17 cellular contexts compared by ENCODE assay signal in genomic region chr9:336039-336438, GRCh38.
A peak's percentile ranks its signal among the peaks of the same experiment; 100 is the strongest.
DNase-seq lines count a peak whose midpoint lies in the region; ATAC-seq, FAIRE-seq and TF ChIP-seq lines count a peak whose summit lies in the region.
"Had no signal": no experiment of that assay in that cellular context is flagged by ENCODE, and none has a peak within 500 bp of the region (broad histone marks: within the 10 kb centered on the region; RNA-seq: fewer than 3 reads in every experiment).

No MANE protein-coding gene starts in this region.

- H3K4me1 Mint-ChIP-seq in MCF 10A (ENCODE audit: insufficient read depth, unreplicated experiment): no peaks in the 10 kb centered on the region
- H3K4me1 Mint-ChIP-seq in T-cell: peaks cover 17 to 28% (median 19%) of the 10 kb centered on the region in 3 donors
- H3K4me1 Mint-ChIP-seq: nephron progenitor cell had no signal

- no peaks in the 10 kb centered on the region for H3K79me2 ChIP-seq in HepG2 (ENCODE audit: insufficient read depth, low read length)

- POLR2A ChIA-PET in MCF 10A (lab: Yijun Ruan, JAX) (interaction anchor here (1.2 kb wide), 1 partner anchor 616 kb away, joined by 3 read pairs; no protein-coding TSS in a partner anchor), T-cell (lab: Charles Lee) (no interaction called here), HepG2 (lab: Yijun Ruan, JAX) (no interaction called here)

- H3K27me3 Mint-ChIP-seq in MCF 10A (ENCODE audit: insufficient read depth, unreplicated experiment): no peaks in the 10 kb centered on the region
- H3K27me3 Mint-ChIP-seq in T-cell: no peaks in the 10 kb centered on the region

- DNase-seq in T47D (ENCODE audit: low read depth in 1 of 2, low spot score in 1 of 2) (peak; percentile 18 to 70), MCF 10A (ENCODE audit: unreplicated experiment) (no peak), T-cell (no peak), HepG2 (ENCODE audit: low spot score) (peak; percentile 74), upper lobe of right lung (peak; percentile 66), esophagus squamous epithelium (lab: John Stamatoyannopoulos, UW) (no peak), DMS 273 treated with DMSO at 0.1 percent for 48 hours (lab: John Stamatoyannopoulos, UW) (no peak), HT-29 (ENCODE audit: low spot score) (no peak)
- DNase-seq: activated gamma-delta T cell; DMS153; hippocampal formation; left cardiac atrium; NCI-H2029 treated with DMSO at 0.1 percent for 48 hours; nephron progenitor cell; stimulated activated CD4-positive, alpha-beta T cell treated with anti-CD3 and anti-CD28 coated beads, Interleukin-2, amount 100 ng/mL, for 24 hours had no signal

- CTCF ChIA-PET in MCF 10A (lab: Yijun Ruan, JAX) (interaction anchor here (2.3 kb wide), 1 partner anchor 12 kb away, joined by 14 read pairs; no protein-coding TSS in a partner anchor), T-cell (lab: Charles Lee) (no interaction called here), HepG2 (lab: Yijun Ruan, JAX; ENCODE audit: low intra/inter-chr PET ratio, low total read pairs) (no interaction called here)

- no peak overlapping the region; the same call in 1 of the 2 replicates for H3K4me2 ChIP-seq in HepG2 (ENCODE audit: low read depth, low read length)

- H3K4me3 Mint-ChIP-seq in MCF 10A (ENCODE audit: unreplicated experiment): no peak overlapping the region
- no peak overlapping the region for H3K4me3 Mint-ChIP-seq in T-cell
- H3K4me3 Mint-ChIP-seq: nephron progenitor cell had no signal

- H4K20me1 ChIP-seq in HepG2 (ENCODE audit: insufficient read depth, low read length): no peaks in the 10 kb centered on the region

- H3K36me3 ChIP-seq in HepG2 (replicated peaks in 1 of 2; ENCODE audit: control insufficient read depth in 1 of 2, insufficient read depth in 2 of 2, low read length in 2 of 2) (no peaks in the 10 kb centered on the region), upper lobe of right lung (peaks cover 72% of the 10 kb centered on the region), esophagus squamous epithelium (peaks cover 0 to 85% (median 0%) of the 10 kb centered on the region in 3 donors)
- H3K36me3 ChIP-seq: right atrium auricular region, tibial nerve had no signal

- H3K4me3 ChIP-seq in HepG2 (replicated peaks in 1 of 3; ENCODE audit: insufficient read depth in 1 of 3, low read depth in 2 of 3, low read length in 3 of 3) (no peak overlapping the region), upper lobe of right lung (no peak overlapping the region), esophagus squamous epithelium (no peak overlapping the region)
- H3K4me3 ChIP-seq: right atrium auricular region, tibial nerve had no signal

- no peak overlapping the region for H3K27ac ChIP-seq in HepG2 (ENCODE audit: extremely low read length, insufficient read depth, low read length)
- no peak overlapping the region for H3K27ac ChIP-seq in upper lobe of right lung
- H3K27ac ChIP-seq in esophagus squamous epithelium: no peak overlapping the region
- H3K27ac ChIP-seq: right atrium auricular region, tibial nerve had no signal

- BruUV-seq in MCF 10A (replicated peaks; lab: Mats Ljungman, UMichigan): no TSS peak
- BruUV-seq in HepG2 (replicated peaks; lab: Mats Ljungman, UMichigan): no TSS peak

- H3K27ac Mint-ChIP-seq in MCF 10A (ENCODE audit: low read depth, unreplicated experiment): no peak overlapping the region
- peak overlapping the region; percentile 71 to 91 for H3K27ac Mint-ChIP-seq in T-cell
- H3K27ac Mint-ChIP-seq: nephron progenitor cell had no signal

- TF ChIP-seq RAD21 in HepG2 (CRISPR knock-in tag; IDR thresholded peaks at IDR 0.05): no peak

- H3K9ac ChIP-seq in HepG2 (ENCODE audit: insufficient read depth, low read depth, low read length): no peak overlapping the region

- H3K36me3 Mint-ChIP-seq in MCF 10A (ENCODE audit: insufficient read depth, unreplicated experiment) (no peaks in the 10 kb centered on the region), T-cell (peaks cover 71% of the 10 kb centered on the region)

- no peaks in the 10 kb centered on the region for H3K9me3 Mint-ChIP-seq in MCF 10A (ENCODE audit: unreplicated experiment)
- no peaks in the 10 kb centered on the region for H3K9me3 Mint-ChIP-seq in T-cell
- H3K9me3 Mint-ChIP-seq: nephron progenitor cell had no signal

- H3K27me3 ChIP-seq in HepG2 (ENCODE audit: control insufficient read depth in 1 of 2, insufficient read depth in 2 of 2, low read length in 2 of 2) (no peaks in the 10 kb centered on the region), upper lobe of right lung (no peaks in the 10 kb centered on the region), esophagus squamous epithelium (no peaks in the 10 kb centered on the region)
- H3K27me3 ChIP-seq: right atrium auricular region, tibial nerve had no signal

- H2AFZ ChIP-seq in HepG2 (ENCODE audit: low read length): no peak overlapping the region

- intact Hi-C loops in MCF 10A (cut with micrococcal nuclease) (no loop called here), HepG2 (cut with micrococcal nuclease; ENCODE audit: unreplicated experiment) (no loop called here), upper lobe of right lung (cut with DNase I) (no loop called here), esophagus squamous epithelium (cut with DNase I) (no loop called here)

- TF ChIP-seq CTCF in MCF 10A (IDR thresholded peaks at IDR 0.05; ENCODE audit: unreplicated experiment): no peak
- TF ChIP-seq CTCF in HepG2 (CRISPR knock-in tag; IDR thresholded peaks at IDR 0.05): no peak
- no peak for TF ChIP-seq CTCF in upper lobe of right lung (IDR thresholded peaks at IDR 0.05)
- TF ChIP-seq CTCF in esophagus squamous epithelium (IDR thresholded peaks at IDR 0.05): no peak

- H3K9me3 ChIP-seq in HepG2 (ENCODE audit: low read length): no peaks in the 10 kb centered on the region
- no peaks in the 10 kb centered on the region for H3K9me3 ChIP-seq in upper lobe of right lung
- no peaks in the 10 kb centered on the region for H3K9me3 ChIP-seq in esophagus squamous epithelium
- H3K9me3 ChIP-seq: right atrium auricular region, tibial nerve had no signal

- TF ChIP-seq POLR2A in HepG2 (IDR thresholded peaks at IDR 0.05; ENCODE audit: insufficient read depth in 1 of 2, low read depth in 2 of 2, low read length in 2 of 2) (no peak), esophagus squamous epithelium (IDR thresholded peaks at IDR 0.05) (no peak)

- WGBS in HepG2 (ENCODE audit: low lambda C conversion rate): 0% methylated on average over 2 of the region's 2 CpGs
- 51 to 54% methylated on average over 2 of the region's 2 CpGs for WGBS in esophagus squamous epithelium, 2 donors

- no peak for TF ChIP-seq EP300 in HepG2 (IDR thresholded peaks at IDR 0.05; ENCODE audit: low read depth in 2 of 2, low read length in 2 of 2)
- TF ChIP-seq EP300 in HepG2 (CRISPR knock-in tag; IDR thresholded peaks at IDR 0.05; ENCODE audit: borderline replicate concordance): no peak

- peaks cover 13% of the 10 kb centered on the region for H3K4me1 ChIP-seq in HepG2 (ENCODE audit: insufficient read depth, low read length)
- H3K4me1 ChIP-seq in upper lobe of right lung: no peaks in the 10 kb centered on the region
- peaks cover 0 to 5% (median 0%) of the 10 kb centered on the region in 3 donors for H3K4me1 ChIP-seq in esophagus squamous epithelium
- H3K4me1 ChIP-seq: right atrium auricular region, tibial nerve had no signal

- in situ Hi-C loops in T47D (cut with HindIII; ENCODE audit: low pct_unique_long_range_greater_than_20kb, low sequenced_read_pairs) (no loop called here), HepG2 (cut with HindIII; ENCODE audit: extremely low pct_ligation_motif_present, low pct_unique_long_range_greater_than_20kb) (no loop called here)

- ATAC-seq in T-cell (replicated peaks in 1 of 4) (no peak), HepG2 (peak; percentile 88), upper lobe of right lung (peak; percentile 93)
- ATAC-seq: left cardiac atrium had no signal

- peak; percentile 50 for FAIRE-seq in HepG2 (lab: Jason Lieb, UNC)

TF ChIP-seq in HepG2, 621 proteins besides CTCF, POLR2A, EP300 and RAD21 (continues in another document):
- no peak for TF ChIP-seq ZNF577 (CRISPR knock-in tag; IDR thresholded peaks at IDR 0.05; ENCODE audit: borderline replicate concordance, low read depth)
- no peak for TF ChIP-seq ZKSCAN5 (CRISPR knock-in tag; IDR thresholded peaks at IDR 0.05)
- TF ChIP-seq, protein P1, sequence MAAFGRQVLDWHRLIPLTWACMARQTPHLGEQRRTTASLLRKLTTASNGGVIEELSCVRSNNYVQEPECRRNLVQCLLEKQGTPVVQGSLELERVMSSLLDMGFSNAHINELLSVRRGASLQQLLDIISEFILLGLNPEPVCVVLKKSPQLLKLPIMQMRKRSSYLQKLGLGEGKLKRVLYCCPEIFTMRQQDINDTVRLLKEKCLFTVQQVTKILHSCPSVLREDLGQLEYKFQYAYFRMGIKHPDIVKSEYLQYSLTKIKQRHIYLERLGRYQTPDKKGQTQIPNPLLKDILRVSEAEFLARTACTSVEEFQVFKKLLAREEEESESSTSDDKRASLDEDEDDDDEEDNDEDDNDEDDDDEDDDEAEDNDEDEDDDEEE (CRISPR knock-in tag; IDR thresholded peaks at IDR 0.05): no peak
- peak; percentile 30; the same call in 1 of the 2 replicates for TF ChIP-seq ZNF121 (CRISPR knock-in tag; IDR thresholded peaks at IDR 0.05)
- TF ChIP-seq, protein P2, sequence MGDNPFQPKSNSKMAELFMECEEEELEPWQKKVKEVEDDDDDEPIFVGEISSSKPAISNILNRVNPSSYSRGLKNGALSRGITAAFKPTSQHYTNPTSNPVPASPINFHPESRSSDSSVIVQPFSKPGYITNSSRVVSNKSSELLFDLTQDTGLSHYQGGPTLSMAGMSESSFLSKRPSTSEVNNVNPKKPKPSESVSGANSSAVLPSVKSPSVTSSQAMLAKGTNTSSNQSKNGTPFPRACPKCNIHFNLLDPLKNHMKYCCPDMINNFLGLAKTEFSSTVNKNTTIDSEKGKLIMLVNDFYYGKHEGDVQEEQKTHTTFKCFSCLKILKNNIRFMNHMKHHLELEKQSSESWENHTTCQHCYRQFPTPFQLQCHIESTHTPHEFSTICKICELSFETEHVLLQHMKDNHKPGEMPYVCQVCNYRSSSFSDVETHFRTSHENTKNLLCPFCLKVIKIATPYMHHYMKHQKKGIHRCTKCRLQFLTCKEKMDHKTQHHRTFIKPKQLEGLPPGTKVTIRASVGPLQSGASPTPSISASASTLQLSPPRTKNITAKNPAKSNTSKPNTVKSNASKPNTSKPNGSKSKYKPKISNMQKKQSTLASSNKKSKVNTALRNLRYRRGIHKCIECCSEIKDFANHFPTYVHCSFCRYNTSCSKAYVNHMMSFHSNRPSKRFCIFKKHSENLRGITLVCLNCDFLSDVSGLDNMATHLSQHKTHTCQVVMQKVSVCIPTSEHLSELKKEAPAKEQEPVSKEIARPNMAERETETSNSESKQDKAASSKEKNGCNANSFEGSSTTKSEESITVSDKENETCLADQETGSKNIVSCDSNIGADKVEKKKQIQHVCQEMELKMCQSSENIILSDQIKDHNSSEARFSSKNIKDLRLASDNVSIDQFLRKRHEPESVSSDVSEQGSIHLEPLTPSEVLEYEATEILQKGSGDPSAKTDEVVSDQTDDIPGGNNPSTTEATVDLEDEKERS (CRISPR knock-in tag; IDR thresholded peaks at IDR 0.05): no peak
- TF ChIP-seq PHF21A (CRISPR knock-in tag; IDR thresholded peaks at IDR 0.05): no peak

Comparison
In these comparisons a context has a peak if more than half of its experiments do, and no peak if none do; other contexts are left out.
1. DNase-seq: peak in T47D (2 of 2), HepG2 (single experiment) and upper lobe of right lung (single experiment); none in MCF 10A (single experiment), T-cell (0 of 34), esophagus squamous epithelium (single experiment), DMS 273 treated with DMSO at 0.1 percent for 48 hours (single experiment) and HT-29 (single experiment).
2. ATAC-seq: peak in HepG2 (single experiment) and upper lobe of right lung (single experiment); none in T-cell (0 of 4).